9 cellular contexts compared by ENCODE assay signal in genomic region chr14:22850944-22851790, GRCh38. TPM values are rescaled to one million over a fixed set of nuclear protein-coding genes. Genes with fewer than 3 reads are reported as not detected.
DNase-seq lines count a peak whose midpoint lies in the region; ATAC-seq and TF ChIP-seq lines count a peak whose summit lies in the region.
"Had no signal": no experiment of that assay in that cellular context is flagged by ENCODE, and none has a peak within 500 bp of the region (broad histone marks: within the 10 kb centered on the region; RNA-seq: fewer than 3 reads in every experiment).

No MANE protein-coding gene starts in this region.

- H3K27me3 ChIP-seq in spleen (replicated peaks in 1 of 7): peaks cover 0 to 21% (median 0%) of the 10 kb centered on the region in 7 donors
- no peaks in the 10 kb centered on the region for H3K27me3 ChIP-seq in A673 (replicated peaks; ENCODE audit: insufficient read depth, low read depth, low read length, poor library complexity)

- TF ChIP-seq POLR2A in spleen (IDR thresholded peaks at IDR 0.05): no peak

- peaks cover 75% of the 10 kb centered on the region for H3K27me3 Mint-ChIP-seq in activated naive CD4-positive, alpha-beta T cell treated with anti-CD3 and anti-CD28 coated beads, Interleukin-2, amount 10 ng/mL, durations not matched to agents 7 days and 5 days

- peak; percentile 42 for DNase-seq in activated naive CD4-positive, alpha-beta T cell treated with anti-CD3 and anti-CD28 coated beads, Interleukin-2, amount 10 ng/mL, durations not matched to agents 7 days and 5 days
- no peak for DNase-seq in activated naive CD4-positive, alpha-beta T cell (lab: John Stamatoyannopoulos, UW)
- peak in 48 of 58 donors; percentile 16 to 85 (median 58) for DNase-seq in anterior cingulate cortex (lab: John Stamatoyannopoulos, UW)
- peak; percentile 19 to 48 for DNase-seq in hippocampal formation (lab: John Stamatoyannopoulos, UW)
- DNase-seq in spleen: peak; percentile 76
- DNase-seq in A673 (ENCODE audit: low spot score): no peak

- H3K4me1 Mint-ChIP-seq in activated naive CD4-positive, alpha-beta T cell treated with anti-CD3 and anti-CD28 coated beads, Interleukin-2, amount 10 ng/mL, durations not matched to agents 7 days and 5 days: peaks cover 32% of the 10 kb centered on the region

- H3K4me1 ChIP-seq in spleen (peaks cover 21 to 73% (median 56%) of the 10 kb centered on the region in 6 donors), A673 (ENCODE audit: insufficient read depth, low read length, poor library complexity, severe bottlenecking) (peaks cover 25% of the 10 kb centered on the region)

- TF ChIP-seq CTCF in spleen (IDR thresholded peaks at IDR 0.05 in 8 of 11, conservative IDR thresholded peaks at IDR 0.05 in 3 of 11): no peak
- TF ChIP-seq CTCF in A673 (conservative IDR thresholded peaks at IDR 0.05; ENCODE audit: low read depth, low read length): no peak

- WGBS in spleen, 5 donors: 41 to 67% (median 52%) methylated on average over 9 of the region's 9 CpGs

- POLR2A ChIA-PET in A673 (lab: Charles Lee; ENCODE audit: low non-redundant PET): interaction anchor here (0.6 kb wide), 1 partner anchor 200 kb away, joined by 3 read pairs; no protein-coding TSS in a partner anchor

- H3K27ac Mint-ChIP-seq in activated naive CD4-positive, alpha-beta T cell treated with anti-CD3 and anti-CD28 coated beads, Interleukin-2, amount 10 ng/mL, durations not matched to agents 7 days and 5 days: no peak overlapping the region

- CTCF ChIA-PET in activated naive CD4-positive, alpha-beta T cell treated with anti-CD3 and anti-CD28 coated beads, Interleukin-2, amount 10 ng/mL, durations not matched to agents 7 days and 5 days (lab: Charles Lee): interaction anchor here (1.2 to 6.1 kb wide), 11 partner anchors 13 to 279 kb away, joined by 3 to 224 read pairs (median 17); partner anchors contain the start of genes ABHD4 and MRPL52
- CTCF ChIA-PET in A673 (lab: Charles Lee): interaction anchor here (0.5 to 0.8 kb wide), 3 partner anchors 14 to 56 kb away, joined by 3 to 4 read pairs (median 3); no protein-coding TSS in a partner anchor

- H3K36me3 Mint-ChIP-seq in activated naive CD4-positive, alpha-beta T cell treated with anti-CD3 and anti-CD28 coated beads, Interleukin-2, amount 10 ng/mL, durations not matched to agents 7 days and 5 days: no peaks in the 10 kb centered on the region

- no peak overlapping the region for H3K4me3 ChIP-seq in spleen
- H3K4me3 ChIP-seq in A673 (ENCODE audit: low read depth, low read length, poor library complexity, severe bottlenecking): no peak overlapping the region

- no peaks in the 10 kb centered on the region for H3K9me3 ChIP-seq in spleen
- no peaks in the 10 kb centered on the region for H3K9me3 ChIP-seq in A673 (ENCODE audit: low read depth, low read length, poor library complexity, severe bottlenecking)

- H3K27ac ChIP-seq in spleen (peak overlapping the region; percentile 60 to 82 (median 74)), A673 (ENCODE audit: low read depth, low read length, poor library complexity, severe bottlenecking) (no peak overlapping the region)
- H3K27ac ChIP-seq: VCaP had no signal

- intact Hi-C loops in spleen (cut with DNase I; ENCODE audit: low total_unique reads): loop anchor here (10.0 kb wide), 2 partner anchors 76 to 276 kb away; no protein-coding TSS in a partner anchor
- intact Hi-C loops in A673 (cut with micrococcal nuclease; ENCODE audit: unreplicated experiment): loop anchor here (10.0 kb wide), 2 partner anchors 376 to 546 kb away; no protein-coding TSS in a partner anchor

- no TSS peak for BruUV-seq in A673 (replicated peaks; lab: Mats Ljungman, UMichigan)

- H3K36me3 ChIP-seq in spleen (peaks cover 0 to 11% (median 0%) of the 10 kb centered on the region in 6 donors), A673 (ENCODE audit: insufficient read depth, low read length, poor library complexity, severe bottlenecking) (peaks cover 2% of the 10 kb centered on the region)

- no peaks in the 10 kb centered on the region for H3K9me3 Mint-ChIP-seq in activated naive CD4-positive, alpha-beta T cell treated with anti-CD3 and anti-CD28 coated beads, Interleukin-2, amount 10 ng/mL, durations not matched to agents 7 days and 5 days

- ATAC-seq in HG03354 (IDR thresholded peaks at IDR 0.05; ENCODE audit: poor library complexity, severe bottlenecking, unreplicated experiment) (no peak), GM21528 (IDR thresholded peaks at IDR 0.05; ENCODE audit: low FRiP score, unreplicated experiment) (no peak)

- H3K4me3 Mint-ChIP-seq in activated naive CD4-positive, alpha-beta T cell treated with anti-CD3 and anti-CD28 coated beads, Interleukin-2, amount 10 ng/mL, durations not matched to agents 7 days and 5 days: no peak overlapping the region

RNA-seq across cellular contexts. Expression of gene MMP14, which starts 14.8 kb away (rescaled TPM):
- total RNA-seq in spleen (100 to 1,000 TPM in 1 of 7 donors, 10 to 100 TPM in 6; 42.6 to 126 (median 65.2) TPM), A673 (2021) (91.3 and 110 TPM in 2 replicates)
- 10 to 100 TPM in 2 of 3 donors, 1 to 10 TPM in 1; 6.6 to 30.8 (median 15.6) TPM for polyA plus RNA-seq in spleen

RNA-seq across cellular contexts. Expression of gene LRP10, which starts 20.4 kb away (rescaled TPM):
- total RNA-seq in spleen (100 to 1,000 TPM in 6 of 7 donors, 10 to 100 TPM in 1; 99.6 to 205 (median 110) TPM), A673 (2021) (7.8 and 11.8 TPM in 2 replicates)
- 10 to 100 TPM in 1 of 3 donors, 1 to 10 TPM in 2; 7.9 to 22.3 (median 8.9) TPM for polyA plus RNA-seq in spleen

RNA-seq across cellular contexts. Expression of gene MRPL52, which starts 21.5 kb away (rescaled TPM):
- total RNA-seq in spleen: 100 to 1,000 TPM in 1 of 7 donors, 10 to 100 TPM in 6; 55.2 to 111 (median 62.8) TPM
- polyA plus RNA-seq in spleen: 100 to 1,000 TPM in 2 of 3 donors, 10 to 100 TPM in 1; 88.8 to 138 (median 137) TPM
- total RNA-seq in A673 (2021): 169 and 187 TPM in 2 replicates

RNA-seq across cellular contexts. Expression of gene REM2, which starts 31.9 kb away (rescaled TPM):
- total RNA-seq in spleen (1 to 10 TPM; 1.4 to 5.8 (median 3.0) TPM), A673 (2021) (0.15 TPM in 1 of 2 replicates, not detected in the other)
- polyA plus RNA-seq in spleen: 1 to 10 TPM; 2.2 to 5.2 (median 3.4) TPM

RNA-seq across cellular contexts. Expression of gene SLC7A7, which starts 35.9 kb away (rescaled TPM):
- total RNA-seq in spleen: 100 to 1,000 TPM in 4 of 7 donors, 10 to 100 TPM in 3; 56.4 to 165 (median 112) TPM
- polyA plus RNA-seq in spleen: 10 to 100 TPM; 34.2 to 46.5 (median 35.3) TPM
- 1.9 and 2.3 TPM in 2 replicates for total RNA-seq in A673 (2021)

Comparison
In these comparisons a context has a peak if more than half of its experiments do, and no peak if none do; other contexts are left out.
1. DNase-seq: peak in activated naive CD4-positive, alpha-beta T cell treated with anti-CD3 and anti-CD28 coated beads, Interleukin-2, amount 10 ng/mL, durations not matched to agents 7 days and 5 days (single experiment), anterior cingulate cortex (48 of 58), hippocampal formation (2 of 2) and spleen (single experiment); none in activated naive CD4-positive, alpha-beta T cell (0 of 4) and A673 (single experiment).